In the genomic region with DNA sequence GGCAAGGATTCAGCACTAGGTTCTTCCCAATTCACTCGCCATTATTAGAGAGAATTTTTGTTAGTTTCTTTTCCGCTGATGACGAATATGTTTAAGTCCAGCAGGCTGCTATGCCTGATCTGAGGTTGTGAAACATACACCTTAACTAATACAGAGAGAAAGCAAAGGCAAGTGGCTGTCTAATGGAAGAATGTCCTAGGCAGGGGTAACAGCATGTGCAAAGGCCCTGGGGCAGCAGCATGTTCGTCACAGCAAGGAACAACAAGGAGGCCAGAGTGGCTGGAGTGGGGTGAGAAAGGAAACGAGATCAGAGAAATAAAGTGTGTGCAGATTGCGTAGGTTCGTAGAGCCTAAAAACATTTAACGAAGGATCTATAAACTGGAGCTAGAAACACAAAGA, we compare ENCODE assay signal across 22 cellular contexts. TPM values are rescaled to one million over a fixed set of nuclear protein-coding genes. Genes with fewer than 3 reads are reported as not detected.
A peak's percentile ranks its signal among the peaks of the same experiment; 100 is the strongest.
DNase-seq lines count a peak whose midpoint lies in the region; FAIRE-seq and TF ChIP-seq lines count a peak whose summit lies in the region.
"Had no signal": no experiment of that assay in that cellular context is flagged by ENCODE, and none has a peak within 500 bp of the region (broad histone marks: within the 10 kb centered on the region; RNA-seq: fewer than 3 reads in every experiment).

No MANE protein-coding gene starts in this region.

- H3K9me3 Mint-ChIP-seq in astrocyte (ENCODE audit: unreplicated experiment) (no peaks in the 10 kb centered on the region), chondrocyte (ENCODE audit: low read depth) (peaks cover 3% of the 10 kb centered on the region)
- H3K9me3 Mint-ChIP-seq: CD4-positive, alpha-beta T cell had no signal

- H3K23me2 ChIP-seq in H1 (ENCODE audit: low read depth, low read length), result no peaks in the 10 kb centered on the region

- H3K9me3 ChIP-seq in HEK293 (ENCODE audit: control insufficient read depth, insufficient read depth, low read depth, low read length) (no peaks in the 10 kb centered on the region), astrocyte (ENCODE audit: insufficient read depth, low read depth, low read length) (no peaks in the 10 kb centered on the region), H1 (ENCODE audit: insufficient read depth in 2 of 2, low read depth in 1 of 2, low read length in 1 of 2) (no peaks in the 10 kb centered on the region)
- H3K9me3 ChIP-seq: A549, Caco-2 had no signal

- H3K4me1 Mint-ChIP-seq in astrocyte (ENCODE audit: low read depth, unreplicated experiment) (peaks cover 20% of the 10 kb centered on the region), chondrocyte (ENCODE audit: low read depth) (peaks cover 25% of the 10 kb centered on the region)
- H3K4me1 Mint-ChIP-seq: B cell had no signal

- no peak overlapping the region for H2BK120ac ChIP-seq in H1 (replicated peaks; ENCODE audit: low read depth, low read length)

- no peak overlapping the region for H2BK12ac ChIP-seq in H1 (ENCODE audit: low read depth, low read length)

- TF ChIP-seq CTCF in HEK293 (tag by site-specific recombination; IDR thresholded peaks at IDR 0.05) (no peak), astrocyte (IDR thresholded peaks at IDR 0.05; ENCODE audit: insufficient read depth, low read depth, low read length) (no peak), H1 (IDR thresholded peaks at IDR 0.05; ENCODE audit: control extremely low read depth in 1 of 3, insufficient read depth in 1 of 3, low read depth in 1 of 3, low read length in 3 of 3) (no peak), chondrocyte (IDR thresholded peaks at IDR 0.05) (no peak)

- H3K36me3 ChIP-seq in HEK293 (ENCODE audit: control insufficient read depth in 2 of 2, insufficient read depth in 1 of 2, low read length in 2 of 2) (no peaks in the 10 kb centered on the region), astrocyte (ENCODE audit: insufficient read depth, low read length) (no peaks in the 10 kb centered on the region), H1 (ENCODE audit: control insufficient read depth in 2 of 4, insufficient read depth in 4 of 4, low read length in 3 of 4) (no peaks in the 10 kb centered on the region)
- H3K36me3 ChIP-seq: BLaER1 treated with 17β-estradiol and CSF1 and Interleukin-3, amounts not matched to agents 10 nM and 100 nM had no signal

- H3K27me3 Mint-ChIP-seq in astrocyte (ENCODE audit: low read depth, unreplicated experiment) (no peaks in the 10 kb centered on the region), chondrocyte (ENCODE audit: low read depth) (no peaks in the 10 kb centered on the region)
- H3K27me3 Mint-ChIP-seq: CD4-positive, alpha-beta T cell had no signal

- H3K36me3 Mint-ChIP-seq in astrocyte (ENCODE audit: low read depth, unreplicated experiment), result peaks cover 2% of the 10 kb centered on the region
- H3K36me3 Mint-ChIP-seq in chondrocyte (ENCODE audit: low read depth), result no peaks in the 10 kb centered on the region
- H3K36me3 Mint-ChIP-seq: CD8-positive, alpha-beta T cell had no signal

- no peak overlapping the region for H2BK20ac ChIP-seq in H1 (ENCODE audit: low read length)

- no peak overlapping the region for H3K4ac ChIP-seq in H1 (replicated peaks; ENCODE audit: insufficient read length, low read depth, low read length)

- no peak overlapping the region for H4K91ac ChIP-seq in H1 (replicated peaks; ENCODE audit: insufficient read length, low read length)

- no peak overlapping the region for H3K27ac ChIP-seq in HEK293 (ENCODE audit: extremely low read depth, low read depth, low read length)
- H3K27ac ChIP-seq in astrocyte (ENCODE audit: low read depth, low read length), result no peak overlapping the region
- no peak overlapping the region for H3K27ac ChIP-seq in H1 (ENCODE audit: low read depth, low read length)
- H3K27ac ChIP-seq: 22Rv1; BLaER1 treated with 17β-estradiol and CSF1 and Interleukin-3, amounts not matched to agents 10 nM and 100 nM; C4-2B had no signal

- H3K4me1 ChIP-seq in HEK293 (ENCODE audit: control insufficient read depth, insufficient read depth, low read length), result no peaks in the 10 kb centered on the region; the same call in 1 of the 2 replicates
- H3K4me1 ChIP-seq in astrocyte (ENCODE audit: insufficient read depth, low read length), result peaks cover 15% of the 10 kb centered on the region
- 0 out of 7 replicates have a peak, but pooled peaks cover 0 to 2% (median 0%) of the 10 kb centered on the region in 4 experiments for H3K4me1 ChIP-seq in H1 (replicated peaks in 1 of 4; ENCODE audit: control insufficient read depth in 3 of 4, insufficient read depth in 4 of 4, low read length in 3 of 4)
- H3K4me1 ChIP-seq: BLaER1 treated with 17β-estradiol and CSF1 and Interleukin-3, amounts not matched to agents 10 nM and 100 nM; Caco-2 had no signal

- H3K4me3 ChIP-seq in HEK293 (ENCODE audit: low read depth, low read length), result no peak overlapping the region
- no peak overlapping the region for H3K4me3 ChIP-seq in astrocyte (ENCODE audit: insufficient read depth, low read depth, low read length)
- H3K4me3 ChIP-seq in H1 (ENCODE audit: extremely low read depth in 1 of 4, insufficient read depth in 2 of 4, low read depth in 3 of 4, low read length in 4 of 4), result no peak overlapping the region
- H3K4me3 ChIP-seq: A549; BLaER1 treated with 17β-estradiol and CSF1 and Interleukin-3, amounts not matched to agents 10 nM and 100 nM; GM12878 had no signal

- TF ChIP-seq RAD21 in H1 (IDR thresholded peaks at IDR 0.05 in 1 of 2, conservative IDR thresholded peaks at IDR 0.05 in 1 of 2; ENCODE audit: low read depth in 2 of 2, low read length in 2 of 2), result no peak

- CTCF ChIA-PET in HEK293 (lab: Yijun Ruan, JAX), result interaction anchor here (0.7 kb wide), 1 partner anchor 13 kb away, joined by 3 read pairs; no protein-coding TSS in a partner anchor
- CTCF ChIA-PET in H1 (lab: Charles Lee; ENCODE audit: partially characterized antibody), result interaction anchor here (1.0 kb wide), 1 partner anchor 11 kb away, joined by 3 read pairs; no protein-coding TSS in a partner anchor

- H4K8ac ChIP-seq in H1 (ENCODE audit: extremely low read depth, insufficient read depth, low read length), result no peak overlapping the region

- H3K27ac Mint-ChIP-seq in astrocyte (ENCODE audit: unreplicated experiment) (peak overlapping the region; percentile 2), chondrocyte (ENCODE audit: unreplicated experiment) (no peak overlapping the region)
- H3K27ac Mint-ChIP-seq: B cell; CD4-positive, alpha-beta T cell; CD8-positive, alpha-beta T cell had no signal

- H4K5ac ChIP-seq in H1 (ENCODE audit: insufficient read length, low read depth, low read length), result no peak overlapping the region

- H3K56ac ChIP-seq in H1 (replicated peaks; ENCODE audit: insufficient read length, low read depth, low read length), result no peak overlapping the region

- TF ChIP-seq EP300 in H1 (IDR thresholded peaks at IDR 0.05; ENCODE audit: borderline replicate concordance in 1 of 2, low read depth in 2 of 2, low read length in 2 of 2), result no peak

- no peak overlapping the region for H3K18ac ChIP-seq in H1 (ENCODE audit: extremely low read depth, low read length)

- H3K14ac ChIP-seq in H1 (ENCODE audit: insufficient read length), result no peak overlapping the region

- H2AFZ ChIP-seq in astrocyte (ENCODE audit: low read depth, low read length) (no peak overlapping the region), H1 (ENCODE audit: low read length) (no peak overlapping the region)

- no peaks in the 10 kb centered on the region for H3K79me2 ChIP-seq in astrocyte (ENCODE audit: insufficient read depth, low read length)
- H3K79me2 ChIP-seq in H1 (ENCODE audit: control insufficient read depth in 1 of 2, insufficient read depth in 2 of 2, low read length in 2 of 2), result no peaks in the 10 kb centered on the region

- H3K27me3 ChIP-seq in astrocyte (ENCODE audit: insufficient read depth, low read length), result no peaks in the 10 kb centered on the region
- H3K27me3 ChIP-seq in H1 (replicated peaks in 1 of 4; ENCODE audit: control insufficient read depth in 3 of 4, extremely low read depth in 1 of 4, insufficient read depth in 3 of 4, low read length in 3 of 4), result no peaks in the 10 kb centered on the region
- H3K27me3 ChIP-seq: BLaER1 treated with 17β-estradiol and CSF1 and Interleukin-3, amounts not matched to agents 10 nM and 100 nM had no signal

- H3K23ac ChIP-seq in H1 (ENCODE audit: insufficient read length), result no peak overlapping the region

- POLR2A ChIA-PET in HEK293 (lab: Yijun Ruan, JAX), result no interaction called here
- POLR2A ChIA-PET in H1 (lab: Charles Lee; ENCODE audit: partially characterized antibody), result no interaction called here

- no peak overlapping the region for H3K9ac ChIP-seq in astrocyte (ENCODE audit: low read length)
- H3K9ac ChIP-seq in H1 (replicated peaks in 1 of 4; ENCODE audit: extremely low read depth in 1 of 4, low read depth in 3 of 4, low read length in 3 of 4), result no peak overlapping the region
- H3K9ac ChIP-seq: BLaER1 treated with 17β-estradiol and CSF1 and Interleukin-3, amounts not matched to agents 10 nM and 100 nM had no signal

- no peak for DNase-seq in astrocyte (ENCODE audit: low read depth)
- DNase-seq in H1 (ENCODE audit: low read depth in 1 of 2, low spot score in 2 of 2), result no peak
- DNase-seq in chondrocyte (ENCODE audit: low spot score), result no peak
- no peak for DNase-seq in midbrain (lab: John Stamatoyannopoulos, UW)
- DNase-seq: AML-193; Caco-2; Calu3; CD4-positive, alpha-beta T cell; CD8-positive, alpha-beta T cell; DND-41; EL; GDM1 had no signal

- no peak overlapping the region for H3K4me3 Mint-ChIP-seq in astrocyte (ENCODE audit: unreplicated experiment)
- no peak overlapping the region for H3K4me3 Mint-ChIP-seq in chondrocyte (ENCODE audit: unreplicated experiment)
- H3K4me3 Mint-ChIP-seq: B cell; CD4-positive, alpha-beta T cell; CD8-positive, alpha-beta T cell had no signal

- H3K79me1 ChIP-seq in H1 (ENCODE audit: low read depth, low read length), result no peaks in the 10 kb centered on the region

- no peak for TF ChIP-seq POLR2A in H1 (IDR thresholded peaks at IDR 0.05; ENCODE audit: control extremely low read depth in 1 of 2, low read depth in 2 of 2, low read length in 2 of 2)

- 95% methylated on average over 8 of the region's 8 CpGs; no CpG with 5 or more reads in 1 of the 2 experiments for WGBS in H1 (ENCODE audit: extremely low coverage in 1 of 2, insufficient coverage in 1 of 2, insufficient read length in 1 of 2, insufficient replicate concordance in 2 of 2, low coverage in 1 of 2, low lambda C conversion rate in 2 of 2, missing lambda C conversion rate in 1 of 2), 2 experiments

- H3K4me2 ChIP-seq in astrocyte (ENCODE audit: low read length) (no peak overlapping the region), H1 (ENCODE audit: insufficient read depth in 1 of 2, low read depth in 2 of 2, low read length in 2 of 2) (no peak overlapping the region)
- H3K4me2 ChIP-seq: BLaER1 treated with 17β-estradiol and CSF1 and Interleukin-3, amounts not matched to agents 10 nM and 100 nM had no signal

- no peak overlapping the region for H2BK15ac ChIP-seq in H1 (ENCODE audit: low read length)

- no peak overlapping the region for H2AK5ac ChIP-seq in H1 (ENCODE audit: low read depth, low read length)

- FAIRE-seq in astrocyte (lab: Jason Lieb, UNC) (no peak), H1 (lab: Jason Lieb, UNC) (no peak)
- FAIRE-seq: D721Med, GM12878, GM12892, GM18507 had no signal

- no peak overlapping the region for H2BK5ac ChIP-seq in H1 (ENCODE audit: low read depth, low read length)

- no peaks in the 10 kb centered on the region for H4K20me1 ChIP-seq in astrocyte (ENCODE audit: insufficient read depth, low read length)
- no peaks in the 10 kb centered on the region for H4K20me1 ChIP-seq in H1 (replicated peaks in 1 of 2; ENCODE audit: control insufficient read depth in 1 of 2, insufficient read depth in 2 of 2, low read length in 2 of 2)
- H4K20me1 ChIP-seq: BLaER1 treated with 17β-estradiol and CSF1 and Interleukin-3, amounts not matched to agents 10 nM and 100 nM had no signal

RNA-seq across cellular contexts. Expression of a gene that starts 35.4 kb away (rescaled TPM):
- 2.1 and 2.3 TPM in 2 replicates for total RNA-seq in astrocyte
- total RNA-seq in H1 (2021; fragmentation: NEBNext Ultra II Directional; extraction: Animal tissue kit (Norgen Biotek cat#: 25700)), result 0.46 and 0.74 TPM in 2 replicates
- polyA plus RNA-seq in H1 (2011; rRNA removed), result 0.14 and 0.18 TPM in 2 replicates
- polyA plus RNA-seq in H1 (2011; cell fraction: cytosol; rRNA removed), result 0.14 TPM
- polyA plus RNA-seq in H1 (2011; cell fraction: nucleus; rRNA removed), result 0.53 TPM
- 0.19 to 0.77 TPM (median 0.27 TPM) in 4 replicates for polyA plus RNA-seq in H1 (2012, experiment 1 of 2)
- 0.42 TPM for polyA plus RNA-seq in H1 (2012, experiment 2 of 2)
- polyA plus RNA-seq in H1 (2013, experiment 1 of 2), result 0.73 TPM
- 0.46 TPM for polyA plus RNA-seq in H1 (2013, experiment 2 of 2)
- 0.35 and 1.00 TPM in 2 replicates for polyA minus RNA-seq in H1 (2011; rRNA and poly(A)+ RNA removed)
- polyA minus RNA-seq in H1 (2011; cell fraction: cytosol; rRNA and poly(A)+ RNA removed), result not detected
- polyA minus RNA-seq in H1 (2011; cell fraction: nucleus; rRNA and poly(A)+ RNA removed), result 2.3 TPM
- 7.0 to 13.4 TPM (median 10.2 TPM) in 3 replicates for total RNA-seq in chondrocyte
